In genomic region chr11:116935514-116935913, GRCh38 we compare ENCODE assay signal across 29 cellular contexts.
"Had no signal": no experiment of that assay in that cellular context is flagged by ENCODE, and none has a peak within 500 bp of the region (broad histone marks: within the 10 kb centered on the region; RNA-seq: fewer than 3 reads in every experiment).

No MANE protein-coding gene starts in this region.

- H3K27me3 ChIP-seq: brain microvascular endothelial cell, dorsolateral prefrontal cortex, esophagus squamous epithelium, gastroesophageal sphincter, heart right ventricle had no signal

- H3K27ac ChIP-seq: brain microvascular endothelial cell, coronary artery, dorsolateral prefrontal cortex, epithelial cell of prostate, esophagus squamous epithelium, gastroesophageal sphincter, heart right ventricle had no signal

- H3K36me3 ChIP-seq: brain microvascular endothelial cell had no signal

- H3K4me3 Mint-ChIP-seq: activated CD4-positive, alpha-beta memory T cell treated with anti-CD3 and anti-CD28 coated beads for 36 hours; activated CD4-positive, alpha-beta T cell treated with anti-CD3 and anti-CD28 coated beads for 36 hours; activated CD4-positive, alpha-beta T cell treated with anti-CD3 and anti-CD28 coated beads, Interleukin-2, amount 10 ng/mL, durations not matched to agents 24 days and 14 days; activated CD8-positive, alpha-beta memory T cell treated with anti-CD3 and anti-CD28 coated beads, Interleukin-2, amount 10 ng/mL, durations not matched to agents 7 days and 5 days; activated CD8-positive, alpha-beta T cell treated with anti-CD3 and anti-CD28 coated beads, Interleukin-2, amount 10 ng/mL, durations not matched to agents 7 days and 5 days; activated naive CD4-positive, alpha-beta T cell treated with anti-CD3 and anti-CD28 coated beads, Interleukin-2, amount 10 ng/mL, durations not matched to agents 7 days and 5 days; activated naive CD8-positive, alpha-beta T cell; activated T-helper 1 cell treated with anti-CD3 and anti-CD28 coated beads, Interleukin-12 subunit alpha, Interleukin-12 subunit beta, Interleukin-2, Interleukin-4 antibody, amounts not matched to agents 30 ng/mL and 10 ng/mL and 1 ng/mL, durations not matched to agents 14 hours and 24 hours and 36 hours; central memory CD8-positive, alpha-beta T cell; dendritic cell treated with granulocyte-macrophage colony-stimulating factor and Interleukin-4, amounts not matched to agents 40 ng/mL and 50 ng/mL, for 4 days had no signal

- DNase-seq: activated CD4-positive, alpha-beta memory T cell treated with anti-CD3 and anti-CD28 coated beads for 36 hours; activated CD4-positive, alpha-beta T cell treated with anti-CD3 and anti-CD28 coated beads for 36 hours; activated CD4-positive, alpha-beta T cell treated with anti-CD3 and anti-CD28 coated beads, Interleukin-2, amount 10 ng/mL, durations not matched to agents 24 days and 14 days; activated CD4-positive, CD25-positive, alpha-beta regulatory T cell; activated CD4-positive, CD25-positive, alpha-beta regulatory T cell treated with anti-CD3 and anti-CD28 coated beads, Interleukin-2, amount 50 U/mL, for 72 hours; activated CD8-positive, alpha-beta memory T cell treated with anti-CD3 and anti-CD28 coated beads, Interleukin-2, amount 10 ng/mL, durations not matched to agents 7 days and 5 days; activated CD8-positive, alpha-beta memory T cell treated with anti-CD3 and anti-CD28 coated beads, Interleukin-2, amount 50 U/mL, for 4 hours; activated CD8-positive, alpha-beta T cell treated with anti-CD3 and anti-CD28 coated beads, Interleukin-2, amount 10 ng/mL, durations not matched to agents 7 days and 5 days; activated effector memory CD4-positive, alpha-beta T cell treated with anti-CD3 and anti-CD28 coated beads, Interleukin-2, amount 50 U/mL, for 16 hours; activated naive CD4-positive, alpha-beta T cell treated with anti-CD3 and anti-CD28 coated beads, Interleukin-2, amount 10 ng/mL, durations not matched to agents 7 days and 5 days; activated T-cell treated with anti-CD3 and anti-CD28 coated beads, Interleukin-2, amount 50 U/mL, for 1 hour; activated T-cell treated with anti-CD3 and anti-CD28 coated beads, Interleukin-2, amount 50 U/mL, for 48 hours; amniotic stem cell; anterior cingulate cortex; brain microvascular endothelial cell; dorsolateral prefrontal cortex; effector memory CD4-positive, alpha-beta T cell; esophagus squamous epithelium; foreskin melanocyte; heart right ventricle; T-helper 2 cell had no signal

- H3K9me3 ChIP-seq: esophagus squamous epithelium, gastroesophageal sphincter, heart right ventricle had no signal

- H3K9me3 Mint-ChIP-seq: central memory CD8-positive, alpha-beta T cell had no signal

- H3K27ac Mint-ChIP-seq: activated CD4-positive, alpha-beta memory T cell treated with anti-CD3 and anti-CD28 coated beads for 36 hours; activated CD4-positive, alpha-beta T cell treated with anti-CD3 and anti-CD28 coated beads for 36 hours; activated CD4-positive, alpha-beta T cell treated with anti-CD3 and anti-CD28 coated beads, Interleukin-2, amount 10 ng/mL, durations not matched to agents 24 days and 14 days; activated CD8-positive, alpha-beta memory T cell treated with anti-CD3 and anti-CD28 coated beads, Interleukin-2, amount 10 ng/mL, durations not matched to agents 7 days and 5 days; activated CD8-positive, alpha-beta T cell treated with anti-CD3 and anti-CD28 coated beads, Interleukin-2, amount 10 ng/mL, durations not matched to agents 7 days and 5 days; activated naive CD4-positive, alpha-beta T cell treated with anti-CD3 and anti-CD28 coated beads, Interleukin-2, amount 10 ng/mL, durations not matched to agents 7 days and 5 days; activated naive CD8-positive, alpha-beta T cell; activated T-helper 1 cell treated with anti-CD3 and anti-CD28 coated beads, Interleukin-12 subunit alpha, Interleukin-12 subunit beta, Interleukin-2, Interleukin-4 antibody, amounts not matched to agents 30 ng/mL and 10 ng/mL and 1 ng/mL, durations not matched to agents 14 hours and 24 hours and 36 hours; activated T-helper 2 cell treated with anti-CD3 and anti-CD28 coated beads, Interferon-gamma antibody, Interleukin-2, Interleukin-4, amounts not matched to agents 10 μg/mL and 5 μg/mL and 100 μg/mL, durations not matched to agents 14 hours and 24 hours and 36 hours; dendritic cell treated with granulocyte-macrophage colony-stimulating factor and Interleukin-4, amounts not matched to agents 40 ng/mL and 50 ng/mL, for 4 days had no signal

- H3K27me3 Mint-ChIP-seq: activated CD4-positive, alpha-beta memory T cell treated with anti-CD3 and anti-CD28 coated beads for 36 hours; activated CD4-positive, alpha-beta T cell treated with anti-CD3 and anti-CD28 coated beads for 36 hours; activated CD4-positive, alpha-beta T cell treated with anti-CD3 and anti-CD28 coated beads, Interleukin-2, amount 10 ng/mL, durations not matched to agents 24 days and 14 days; activated CD8-positive, alpha-beta memory T cell treated with anti-CD3 and anti-CD28 coated beads, Interleukin-2, amount 10 ng/mL, durations not matched to agents 7 days and 5 days; activated naive CD4-positive, alpha-beta T cell treated with anti-CD3 and anti-CD28 coated beads, Interleukin-2, amount 10 ng/mL, durations not matched to agents 7 days and 5 days; activated naive CD8-positive, alpha-beta T cell; central memory CD8-positive, alpha-beta T cell; dendritic cell treated with granulocyte-macrophage colony-stimulating factor and Interleukin-4, amounts not matched to agents 40 ng/mL and 50 ng/mL, for 4 days had no signal

- H3K4me3 ChIP-seq: coronary artery, dorsolateral prefrontal cortex, esophagus squamous epithelium, gastroesophageal sphincter, heart right ventricle had no signal

- ATAC-seq: activated CD4-positive, alpha-beta T cell treated with anti-CD3 and anti-CD28 coated beads for 36 hours; activated CD8-positive, alpha-beta memory T cell treated with anti-CD3 and anti-CD28 coated beads, Interleukin-2, amount 10 ng/mL, durations not matched to agents 7 days and 5 days; activated CD8-positive, alpha-beta T cell treated with anti-CD3 and anti-CD28 coated beads, Interleukin-2, amount 10 ng/mL, durations not matched to agents 7 days and 5 days; gastroesophageal sphincter; heart right ventricle had no signal
